ENCODE assay signal across 8 cellular contexts in the genomic region with DNA sequence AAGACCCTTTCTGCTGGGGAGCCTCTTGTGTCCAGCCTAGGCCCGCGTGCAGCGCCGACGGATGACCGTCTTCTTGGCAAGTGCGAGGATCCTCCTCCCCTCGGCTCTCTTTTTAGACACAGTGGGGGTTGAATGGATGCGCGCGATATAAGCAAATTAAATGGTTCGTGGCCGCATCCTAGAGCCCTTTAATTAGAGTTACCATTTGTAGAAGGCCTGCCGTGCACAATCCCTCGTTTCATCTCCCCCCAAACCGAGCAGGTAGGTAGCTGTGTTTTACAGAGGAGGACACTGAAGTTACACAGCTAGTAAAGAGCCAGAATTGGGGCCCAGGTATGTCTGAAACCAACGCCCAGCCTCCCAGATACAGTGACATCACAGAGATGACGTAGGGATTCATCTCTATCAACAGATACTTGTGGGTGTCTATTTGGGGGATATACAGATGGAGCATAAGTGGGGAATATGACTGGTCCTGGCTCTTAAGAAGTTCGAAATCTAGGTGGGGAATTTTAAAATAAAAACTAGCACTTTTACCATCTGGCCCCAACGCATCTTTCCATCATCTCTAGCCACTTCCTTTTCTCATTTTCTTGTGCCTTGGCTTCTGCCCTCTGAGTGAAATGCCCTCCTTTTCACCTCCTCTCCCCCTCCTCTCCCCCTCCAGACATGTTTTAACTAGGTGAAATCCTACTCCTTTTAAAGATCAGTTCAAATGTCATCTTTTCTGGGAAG. TPM values are rescaled to one million over a fixed set of nuclear protein-coding genes. Genes with fewer than 3 reads are reported as not detected.
DNase-seq lines count a peak whose midpoint lies in the region; ATAC-seq and TF ChIP-seq lines count a peak whose summit lies in the region.

No MANE protein-coding gene starts in this region.

- CTCF ChIA-PET in CD4-positive, alpha-beta T cell (lab: Charles Lee) = interaction anchor here (1.4 kb wide), 1 partner anchor 147 kb away, joined by 4 read pairs; the partner anchor contains the start of gene QSER1

- H3K4me3 ChIP-seq in HUES6 (ENCODE audit: low read depth, low read length) = peak overlapping the region; percentile 85

- peak overlapping the region; percentile 91 for H3K4me3 Mint-ChIP-seq in CD4-positive, alpha-beta T cell
- peak overlapping the region; percentile 86 for H3K4me3 Mint-ChIP-seq in chondrocyte (ENCODE audit: unreplicated experiment)

- peaks cover 17% of the 10 kb centered on the region for H3K36me3 ChIP-seq in HUES6 (ENCODE audit: control insufficient read depth, insufficient read depth, low read length)

- peak overlapping the region; percentile 95 for H3K27ac Mint-ChIP-seq in CD4-positive, alpha-beta T cell
- peak overlapping the region; percentile 86 for H3K27ac Mint-ChIP-seq in chondrocyte (ENCODE audit: unreplicated experiment)

- H3K9me3 ChIP-seq in CD4-positive, alpha-beta T cell (ENCODE audit: control insufficient read depth, low read length) = no peaks in the 10 kb centered on the region
- H3K9me3 ChIP-seq in HUES6 (ENCODE audit: control insufficient read depth, insufficient read depth, low read depth, low read length) = peaks cover 6% of the 10 kb centered on the region; the same call in 1 of the 2 replicates

- H3K4me1 ChIP-seq in HUES6 (ENCODE audit: control insufficient read depth, insufficient read depth, low read length) = peaks cover 10% of the 10 kb centered on the region

- TF ChIP-seq CTCF in CD4-positive, alpha-beta T cell (IDR thresholded peaks at IDR 0.05) = no peak
- TF ChIP-seq CTCF in chondrocyte (IDR thresholded peaks at IDR 0.05) = no peak

- peaks cover 21% of the 10 kb centered on the region for H3K36me3 Mint-ChIP-seq in CD4-positive, alpha-beta T cell (ENCODE audit: low read depth)
- no peaks in the 10 kb centered on the region for H3K36me3 Mint-ChIP-seq in chondrocyte (ENCODE audit: low read depth)

- peak overlapping the region; percentile 62 for H3K27ac ChIP-seq in CD4-positive, alpha-beta T cell (ENCODE audit: low read depth, low read length)
- H3K27ac ChIP-seq in HUES6 (ENCODE audit: low read depth, low read length) = 0 out of 2 replicates have a peak overlapping the region, but pooled peaks have one; percentile 84

- H3K27me3 ChIP-seq in CD4-positive, alpha-beta T cell (ENCODE audit: control insufficient read depth, insufficient read depth, low read length) = no peaks in the 10 kb centered on the region
- no peaks in the 10 kb centered on the region for H3K27me3 ChIP-seq in HUES6 (ENCODE audit: control insufficient read depth, insufficient read depth, low read length)

- POLR2A ChIA-PET in CD4-positive, alpha-beta T cell (lab: Charles Lee) = interaction anchor here (0.9 to 2.9 kb wide), 10 partner anchors 9 to 147 kb away, joined by 3 to 34 read pairs (median 12); partner anchors contain the start of genes CSTF3, DEPDC7 and QSER1

- intact Hi-C loops in CD4-positive, alpha-beta T cell (cut with DNase I, micrococcal nuclease) = loop anchor here in 1 of 2 experiments (10.0 kb wide), 1 partner anchor 455 kb away; the partner anchor contains the start of gene EIF3M

- peak; percentile 56 for ATAC-seq in CD4-positive, alpha-beta T cell (ENCODE audit: poor library complexity)
- ATAC-seq in GM19463 (IDR thresholded peaks at IDR 0.05; ENCODE audit: unreplicated experiment) = peak; percentile 28

- no peaks in the 10 kb centered on the region for H3K27me3 Mint-ChIP-seq in CD4-positive, alpha-beta T cell
- no peaks in the 10 kb centered on the region for H3K27me3 Mint-ChIP-seq in chondrocyte (ENCODE audit: low read depth)

- peak in 4 of 10 experiments; percentile 11 to 39 (median 22) for DNase-seq in CD4-positive, alpha-beta T cell
- peak in 4 of 5 donors; percentile 15 to 53 (median 21) for DNase-seq in T-helper 1 cell
- DNase-seq in chondrocyte (ENCODE audit: low spot score) = no peak
- DNase-seq in medulla oblongata (ENCODE audit: extremely low spot score) = peak; percentile 42
- DNase-seq in superior temporal gyrus (ENCODE audit: extremely low spot score) = peak; percentile 50
- no peak for DNase-seq in LoVo (ENCODE audit: low spot score)

- H3K4me1 Mint-ChIP-seq in CD4-positive, alpha-beta T cell (ENCODE audit: low read depth) = peaks cover 17% of the 10 kb centered on the region
- H3K4me1 Mint-ChIP-seq in chondrocyte (ENCODE audit: low read depth) = peaks cover 29% of the 10 kb centered on the region

- no peaks in the 10 kb centered on the region for H3K9me3 Mint-ChIP-seq in CD4-positive, alpha-beta T cell
- no peaks in the 10 kb centered on the region for H3K9me3 Mint-ChIP-seq in chondrocyte (ENCODE audit: low read depth)

- peak overlapping the region; percentile 97 for H3K9ac ChIP-seq in HUES6 (ENCODE audit: low read length)

RNA-seq across cellular contexts. Expression of gene TCP11L1, which starts 0.9 kb away (rescaled TPM):
- 10 to 100 TPM in 1 of 2 experiments, 1 to 10 TPM in 1; 9.8 to 11.9 TPM for total RNA-seq in CD4-positive, alpha-beta T cell
- 29.2 to 41.1 TPM (median 32.5 TPM) in 3 replicates for total RNA-seq in chondrocyte

RNA-seq across cellular contexts. Expression of gene DEPDC7, which starts 24.6 kb away (rescaled TPM):
- total RNA-seq in CD4-positive, alpha-beta T cell = 1 to 10 TPM; 2.9 to 3.1 TPM
- total RNA-seq in chondrocyte = 4.1 to 5.0 TPM (median 4.7 TPM) in 3 replicates

Comparison
In these comparisons a context has a peak if more than half of its experiments do, and no peak if none do; other contexts are left out.
1. DNase-seq: peak in T-helper 1 cell (4 of 5), medulla oblongata (single experiment) and superior temporal gyrus (single experiment); none in chondrocyte (single experiment) and LoVo (single experiment).